Comparison of ENCODE assay signal across 8 cellular contexts in the genomic region with DNA sequence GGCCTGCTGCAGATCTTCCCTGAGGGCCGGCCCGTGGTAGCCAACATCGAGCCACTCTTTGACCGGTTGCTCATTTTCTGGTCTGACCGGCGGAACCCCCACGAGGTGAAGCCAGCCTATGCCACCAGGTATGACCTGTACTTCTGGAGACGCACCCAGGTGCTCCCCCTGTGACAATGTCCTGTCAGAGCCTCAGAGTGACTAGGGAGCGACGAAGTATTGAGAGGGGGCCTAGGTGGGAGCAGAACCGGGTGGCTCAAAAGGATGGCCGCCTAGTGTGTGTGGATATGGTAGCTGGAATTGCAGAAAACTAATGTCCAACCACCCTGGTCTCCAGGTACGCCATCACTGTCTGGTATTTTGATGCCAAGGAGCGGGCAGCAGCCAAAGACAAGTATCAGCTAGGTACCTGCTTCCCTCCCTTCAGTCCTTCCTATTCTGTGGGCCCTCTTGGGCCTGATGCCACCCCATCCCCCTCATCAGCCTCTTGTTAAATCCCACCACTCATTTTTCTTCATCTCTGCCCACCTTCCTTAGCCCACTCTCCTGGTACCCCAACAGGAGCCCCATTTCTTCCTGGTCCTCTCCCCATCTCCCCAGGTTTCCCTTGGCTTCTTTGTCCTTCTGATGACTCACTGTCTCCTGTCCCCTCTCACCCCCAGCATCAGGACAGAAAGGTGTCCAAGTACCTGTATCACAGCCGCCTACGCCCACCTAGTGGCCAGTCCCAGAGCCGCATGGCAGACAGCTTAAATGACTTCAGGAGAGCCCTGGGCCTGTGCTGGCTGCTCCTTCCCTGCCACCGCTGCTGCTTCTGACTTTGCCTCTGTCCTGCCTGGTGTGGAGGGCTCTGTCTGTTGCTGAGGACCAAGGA. TPM values are rescaled to one million over a fixed set of nuclear protein-coding genes. Genes with fewer than 3 reads are reported as not detected.
A peak's percentile ranks its signal among the peaks of the same experiment; 100 is the strongest.
DNase-seq lines count a peak whose midpoint lies in the region; ATAC-seq and TF ChIP-seq lines count a peak whose summit lies in the region.

No MANE protein-coding gene starts in this region.

- peaks cover 93% of the 10 kb centered on the region for H3K4me1 Mint-ChIP-seq in activated T-cell treated with anti-CD3 and anti-CD28 coated beads, Interleukin-2, amount 50 U/mL, for 24 hours (ENCODE audit: low read depth)
- H3K4me1 Mint-ChIP-seq in WTC11, result peaks cover 71% of the 10 kb centered on the region

- CTCF ChIA-PET in WTC11 (lab: Charles Lee), result interaction anchor here (0.7 to 4.8 kb wide), 32 partner anchors 9 to 284 kb away, joined by 3 to 71 read pairs (median 6); a partner anchor contains a TSS

- no peaks in the 10 kb centered on the region for H3K9me3 ChIP-seq in right cardiac atrium (ENCODE audit: control insufficient read depth, low read length)

- peak overlapping the region; percentile 94 for H3K27ac Mint-ChIP-seq in activated T-cell treated with anti-CD3 and anti-CD28 coated beads, Interleukin-2, amount 50 U/mL, for 24 hours
- peak overlapping the region; percentile 42 for H3K27ac Mint-ChIP-seq in WTC11

- WGBS in right cardiac atrium, result 64% methylated on average over 18 of the region's 18 CpGs

- no peak for ATAC-seq in WTC11
- no peak for ATAC-seq in right cardiac atrium
- no peak for ATAC-seq in GM21619 (IDR thresholded peaks at IDR 0.05; ENCODE audit: unreplicated experiment)
- ATAC-seq in GM21576 (IDR thresholded peaks at IDR 0.05; ENCODE audit: unreplicated experiment), result no peak

- POLR2A ChIA-PET in WTC11 (lab: Charles Lee), result interaction anchor here (1.0 to 3.6 kb wide), 5 partner anchors 9 to 57 kb away, joined by 3 to 25 read pairs (median 15); a partner anchor contains a TSS

- peaks cover 76% of the 10 kb centered on the region for H3K36me3 Mint-ChIP-seq in activated T-cell treated with anti-CD3 and anti-CD28 coated beads, Interleukin-2, amount 50 U/mL, for 24 hours (ENCODE audit: low read depth)
- H3K36me3 Mint-ChIP-seq in WTC11, result peaks cover 13% of the 10 kb centered on the region

- intact Hi-C loops in right cardiac atrium (cut with DNase I), result loop anchor here in 1 of 4 donors (5.0 kb wide), 1 partner anchor 145 kb away; no protein-coding TSS in a partner anchor

- no peak; the same call in 1 of the 2 replicates for TF ChIP-seq CTCF in WTC11 (IDR thresholded peaks at IDR 0.05)

- peak overlapping the region; percentile 66 for H3K4me3 Mint-ChIP-seq in activated T-cell treated with anti-CD3 and anti-CD28 coated beads, Interleukin-2, amount 50 U/mL, for 24 hours
- H3K4me3 Mint-ChIP-seq in WTC11, result no peak overlapping the region

- H3K27me3 ChIP-seq in right cardiac atrium (ENCODE audit: control insufficient read depth, insufficient read depth), result no peaks in the 10 kb centered on the region

- no peaks in the 10 kb centered on the region for H3K9me3 Mint-ChIP-seq in activated T-cell treated with anti-CD3 and anti-CD28 coated beads, Interleukin-2, amount 50 U/mL, for 24 hours
- H3K9me3 Mint-ChIP-seq in WTC11, result no peaks in the 10 kb centered on the region

- H3K4me1 ChIP-seq in right cardiac atrium (ENCODE audit: control insufficient read depth, insufficient read depth, low read length), result peaks cover 42% of the 10 kb centered on the region

- H3K4me3 ChIP-seq in right cardiac atrium (ENCODE audit: low read length), result no peak overlapping the region

- DNase-seq in activated T-cell treated with anti-CD3 and anti-CD28 coated beads, Interleukin-2, amount 50 U/mL, for 24 hours, result no peak
- DNase-seq in activated T-cell treated with anti-CD3 and anti-CD28 coated beads, Interleukin-2, amount 50 U/mL, for 1 hour, result no peak
- DNase-seq in WTC11 (ENCODE audit: low spot score), result peak; percentile 80
- no peak for DNase-seq in right cardiac atrium
- no peak for DNase-seq in C1 segment of cervical spinal cord (lab: John Stamatoyannopoulos, UW)

- peaks cover 2% of the 10 kb centered on the region for H3K27me3 Mint-ChIP-seq in activated T-cell treated with anti-CD3 and anti-CD28 coated beads, Interleukin-2, amount 50 U/mL, for 24 hours
- H3K27me3 Mint-ChIP-seq in WTC11 (ENCODE audit: low read depth), result peaks cover 4% of the 10 kb centered on the region

- H3K27ac ChIP-seq in right cardiac atrium (ENCODE audit: low read length), result peak overlapping the region; percentile 5
- H3K27ac ChIP-seq in temporal lobe (ENCODE audit: low read depth, low read length), result peak overlapping the region; percentile 96

TF ChIP-seq in WTC11, 78 proteins besides CTCF, POLR2A, EP300 and RAD21 (continues in another document):
- TF ChIP-seq NR1H2 (CRISPR knock-in tag; IDR thresholded peaks at IDR 0.05) (no peak), PRRX2 (CRISPR knock-in tag; IDR thresholded peaks at IDR 0.05) (no peak), ZNF416 (CRISPR knock-in tag; IDR thresholded peaks at IDR 0.05) (no peak), NFATC4 (CRISPR knock-in tag; IDR thresholded peaks at IDR 0.05) (no peak), HMGA2 (CRISPR knock-in tag; IDR thresholded peaks at IDR 0.05) (0 out of 2 replicates have a peak, but pooled peaks have one; percentile 37), CREB1 (CRISPR knock-in tag; IDR thresholded peaks at IDR 0.05) (no peak), GRHL2 (CRISPR knock-in tag; IDR thresholded peaks at IDR 0.05; ENCODE audit: insufficient replicate concordance, severe bottlenecking) (no peak), ATF1 (CRISPR knock-in tag; IDR thresholded peaks at IDR 0.05) (no peak)
- TF ChIP-seq, protein P1, sequence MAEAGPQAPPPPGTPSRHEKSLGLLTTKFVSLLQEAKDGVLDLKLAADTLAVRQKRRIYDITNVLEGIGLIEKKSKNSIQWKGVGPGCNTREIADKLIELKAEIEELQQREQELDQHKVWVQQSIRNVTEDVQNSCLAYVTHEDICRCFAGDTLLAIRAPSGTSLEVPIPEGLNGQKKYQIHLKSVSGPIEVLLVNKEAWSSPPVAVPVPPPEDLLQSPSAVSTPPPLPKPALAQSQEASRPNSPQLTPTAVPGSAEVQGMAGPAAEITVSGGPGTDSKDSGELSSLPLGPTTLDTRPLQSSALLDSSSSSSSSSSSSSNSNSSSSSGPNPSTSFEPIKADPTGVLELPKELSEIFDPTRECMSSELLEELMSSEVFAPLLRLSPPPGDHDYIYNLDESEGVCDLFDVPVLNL (CRISPR knock-in tag; IDR thresholded peaks at IDR 0.05; ENCODE audit: borderline replicate concordance, low read depth), result no peak
- TF ChIP-seq, protein P2, sequence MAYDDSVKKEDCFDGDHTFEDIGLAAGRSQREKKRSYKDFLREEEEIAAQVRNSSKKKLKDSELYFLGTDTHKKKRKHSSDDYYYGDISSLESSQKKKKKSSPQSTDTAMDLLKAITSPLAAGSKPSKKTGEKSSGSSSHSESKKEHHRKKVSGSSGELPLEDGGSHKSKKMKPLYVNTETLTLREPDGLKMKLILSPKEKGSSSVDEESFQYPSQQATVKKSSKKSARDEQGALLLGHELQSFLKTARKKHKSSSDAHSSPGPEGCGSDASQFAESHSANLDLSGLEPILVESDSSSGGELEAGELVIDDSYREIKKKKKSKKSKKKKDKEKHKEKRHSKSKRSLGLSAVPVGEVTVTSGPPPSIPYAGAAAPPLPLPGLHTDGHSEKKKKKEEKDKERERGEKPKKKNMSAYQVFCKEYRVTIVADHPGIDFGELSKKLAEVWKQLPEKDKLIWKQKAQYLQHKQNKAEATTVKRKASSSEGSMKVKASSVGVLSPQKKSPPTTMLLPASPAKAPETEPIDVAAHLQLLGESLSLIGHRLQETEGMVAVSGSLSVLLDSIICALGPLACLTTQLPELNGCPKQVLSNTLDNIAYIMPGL (CRISPR knock-in tag; IDR thresholded peaks at IDR 0.05), result no peak
- TF ChIP-seq, protein P3, sequence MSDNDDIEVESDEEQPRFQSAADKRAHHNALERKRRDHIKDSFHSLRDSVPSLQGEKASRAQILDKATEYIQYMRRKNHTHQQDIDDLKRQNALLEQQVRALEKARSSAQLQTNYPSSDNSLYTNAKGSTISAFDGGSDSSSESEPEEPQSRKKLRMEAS (CRISPR knock-in tag; IDR thresholded peaks at IDR 0.05), result 0 out of 2 replicates have a peak, but pooled peaks have one; percentile 50
- TF ChIP-seq, protein P4, sequence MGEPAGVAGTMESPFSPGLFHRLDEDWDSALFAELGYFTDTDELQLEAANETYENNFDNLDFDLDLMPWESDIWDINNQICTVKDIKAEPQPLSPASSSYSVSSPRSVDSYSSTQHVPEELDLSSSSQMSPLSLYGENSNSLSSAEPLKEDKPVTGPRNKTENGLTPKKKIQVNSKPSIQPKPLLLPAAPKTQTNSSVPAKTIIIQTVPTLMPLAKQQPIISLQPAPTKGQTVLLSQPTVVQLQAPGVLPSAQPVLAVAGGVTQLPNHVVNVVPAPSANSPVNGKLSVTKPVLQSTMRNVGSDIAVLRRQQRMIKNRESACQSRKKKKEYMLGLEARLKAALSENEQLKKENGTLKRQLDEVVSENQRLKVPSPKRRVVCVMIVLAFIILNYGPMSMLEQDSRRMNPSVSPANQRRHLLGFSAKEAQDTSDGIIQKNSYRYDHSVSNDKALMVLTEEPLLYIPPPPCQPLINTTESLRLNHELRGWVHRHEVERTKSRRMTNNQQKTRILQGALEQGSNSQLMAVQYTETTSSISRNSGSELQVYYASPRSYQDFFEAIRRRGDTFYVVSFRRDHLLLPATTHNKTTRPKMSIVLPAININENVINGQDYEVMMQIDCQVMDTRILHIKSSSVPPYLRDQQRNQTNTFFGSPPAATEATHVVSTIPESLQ (CRISPR knock-in tag; IDR thresholded peaks at IDR 0.05), result no peak

RNA-seq across cellular contexts. Expression of a gene that starts 8.4 kb away (rescaled TPM):
- 97.7 to 106 TPM (median 102 TPM) in 3 replicates for total RNA-seq in WTC11 (2021)
- 10 to 100 TPM; 55.9 to 75.2 (median 58.1) TPM for total RNA-seq in right cardiac atrium
- polyA plus RNA-seq in right cardiac atrium, result 52.3 TPM
- total RNA-seq in temporal lobe, result 34.9 TPM

RNA-seq across cellular contexts. Expression of a gene that starts 29.3 kb away (rescaled TPM):
- total RNA-seq in WTC11 (2021) (29.7 to 34.1 TPM (median 30.5 TPM) in 3 replicates), right cardiac atrium (10 to 100 TPM; 14.4 to 17.0 (median 15.2) TPM), temporal lobe (9.8 TPM)
- polyA plus RNA-seq in right cardiac atrium, result 25.3 TPM

RNA-seq across cellular contexts. Expression of a gene that starts 32.1 kb away (rescaled TPM):
- total RNA-seq in WTC11 (2021) (not detected in 3 replicates), right cardiac atrium (1 to 10 TPM in 3 of 4 donors, under 1 TPM in 1; 0.71 to 3.1 (median 1.5) TPM), temporal lobe (0.74 TPM)
- 3.7 TPM for polyA plus RNA-seq in right cardiac atrium

RNA-seq across cellular contexts. Expression of a gene that starts 42.9 kb away (rescaled TPM):
- total RNA-seq in WTC11 (2021), result 0.25 to 0.80 TPM (median 0.28 TPM) in 3 replicates
- not detected for total RNA-seq in right cardiac atrium
- not detected for polyA plus RNA-seq in right cardiac atrium
- not detected for total RNA-seq in temporal lobe

RNA-seq across cellular contexts. Expression of a gene that starts 56.4 kb away (rescaled TPM):
- total RNA-seq in WTC11 (2021), result 215 to 227 TPM (median 218 TPM) in 3 replicates
- total RNA-seq in right cardiac atrium, result 10 to 100 TPM; 32.3 to 44.9 (median 39.5) TPM
- polyA plus RNA-seq in right cardiac atrium, result 27.0 TPM
- total RNA-seq in temporal lobe, result 11.3 TPM
